Comparison of ENCODE assay signal across 2 cellular contexts in the genomic region with DNA sequence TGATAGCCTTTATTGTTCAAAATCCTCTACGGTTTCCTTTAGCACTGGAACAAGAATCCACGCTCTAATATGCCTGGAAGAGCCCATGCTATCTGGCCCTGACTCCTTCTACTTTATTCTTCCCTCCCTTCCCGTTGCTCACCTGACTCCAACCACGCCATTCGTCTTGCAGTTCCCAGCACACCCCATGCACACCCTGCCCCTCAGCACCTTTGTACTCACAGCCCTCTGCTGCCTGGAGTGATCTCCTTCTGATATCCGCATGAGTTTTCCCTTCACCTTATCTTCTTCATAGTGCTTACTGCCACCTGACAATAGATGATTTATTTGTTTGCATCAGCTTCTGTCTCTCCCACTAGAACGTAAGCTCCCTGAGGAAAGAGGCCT.
TF ChIP-seq lines count a peak whose summit lies in the region.

No MANE protein-coding gene starts in this region.

TF ChIP-seq in HEK293T, 16 proteins besides CTCF, POLR2A, EP300 and RAD21:
- TF ChIP-seq, protein P1, sequence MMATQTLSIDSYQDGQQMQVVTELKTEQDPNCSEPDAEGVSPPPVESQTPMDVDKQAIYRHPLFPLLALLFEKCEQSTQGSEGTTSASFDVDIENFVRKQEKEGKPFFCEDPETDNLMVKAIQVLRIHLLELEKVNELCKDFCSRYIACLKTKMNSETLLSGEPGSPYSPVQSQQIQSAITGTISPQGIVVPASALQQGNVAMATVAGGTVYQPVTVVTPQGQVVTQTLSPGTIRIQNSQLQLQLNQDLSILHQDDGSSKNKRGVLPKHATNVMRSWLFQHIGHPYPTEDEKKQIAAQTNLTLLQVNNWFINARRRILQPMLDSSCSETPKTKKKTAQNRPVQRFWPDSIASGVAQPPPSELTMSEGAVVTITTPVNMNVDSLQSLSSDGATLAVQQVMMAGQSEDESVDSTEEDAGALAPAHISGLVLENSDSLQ (IDR thresholded peaks at IDR 0.05), result peak; percentile 13; the same call in 1 of the 2 replicates
- TF ChIP-seq SUZ12 (IDR thresholded peaks at IDR 0.05), result no peak
TF ChIP-seq in HEK293T: peak in this region for 1.

TF ChIP-seq in H1, 55 proteins besides CTCF, POLR2A, EP300 and RAD21 (continued from another document):
- TF ChIP-seq, protein P2, sequence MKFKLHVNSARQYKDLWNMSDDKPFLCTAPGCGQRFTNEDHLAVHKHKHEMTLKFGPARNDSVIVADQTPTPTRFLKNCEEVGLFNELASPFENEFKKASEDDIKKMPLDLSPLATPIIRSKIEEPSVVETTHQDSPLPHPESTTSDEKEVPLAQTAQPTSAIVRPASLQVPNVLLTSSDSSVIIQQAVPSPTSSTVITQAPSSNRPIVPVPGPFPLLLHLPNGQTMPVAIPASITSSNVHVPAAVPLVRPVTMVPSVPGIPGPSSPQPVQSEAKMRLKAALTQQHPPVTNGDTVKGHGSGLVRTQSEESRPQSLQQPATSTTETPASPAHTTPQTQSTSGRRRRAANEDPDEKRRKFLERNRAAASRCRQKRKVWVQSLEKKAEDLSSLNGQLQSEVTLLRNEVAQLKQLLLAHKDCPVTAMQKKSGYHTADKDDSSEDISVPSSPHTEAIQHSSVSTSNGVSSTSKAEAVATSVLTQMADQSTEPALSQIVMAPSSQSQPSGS (IDR thresholded peaks at IDR 0.05; ENCODE audit: low read length), result no peak
- TF ChIP-seq TAF7 (optimal IDR thresholded peaks at IDR 0.05; ENCODE audit: borderline replicate concordance, low read depth, low read length), result no peak
